In genomic region chr2:171523339-171523931, GRCh38 we compare ENCODE assay signal across 1 cellular context.
TF ChIP-seq lines count a peak whose summit lies in the region.

No MANE protein-coding gene starts in this region.

TF ChIP-seq in HepG2, 621 proteins besides CTCF, POLR2A, EP300 and RAD21 (continued from another document and continues in another):
- TF ChIP-seq AHDC1 (CRISPR knock-in tag; IDR thresholded peaks at IDR 0.05; ENCODE audit: borderline replicate concordance), result no peak
- 0 out of 2 replicates have a peak, but pooled peaks have one; percentile 18 for TF ChIP-seq HES4 (CRISPR knock-in tag; IDR thresholded peaks at IDR 0.05; ENCODE audit: borderline replicate concordance)
- TF ChIP-seq KDM2A (CRISPR knock-in tag; IDR thresholded peaks at IDR 0.05; ENCODE audit: borderline replicate concordance, low read depth), result peak; percentile 48
- peak; percentile 33; the same call in 1 of the 2 replicates for TF ChIP-seq ZFP91 (CRISPR knock-in tag; IDR thresholded peaks at IDR 0.05; ENCODE audit: borderline replicate concordance)
- no peak for TF ChIP-seq ISX (CRISPR knock-in tag; conservative IDR thresholded peaks at IDR 0.05)
- no peak for TF ChIP-seq NFRKB (IDR thresholded peaks at IDR 0.05)
- TF ChIP-seq CAMTA2 (CRISPR knock-in tag; IDR thresholded peaks at IDR 0.05; ENCODE audit: borderline replicate concordance), result 0 out of 2 replicates have a peak, but pooled peaks have one; percentile 49
- TF ChIP-seq ZHX2 (IDR thresholded peaks at IDR 0.05; ENCODE audit: low read depth), result no peak
- TF ChIP-seq ZHX2 (CRISPR knock-in tag; IDR thresholded peaks at IDR 0.05; ENCODE audit: borderline replicate concordance), result no peak
- no peak for TF ChIP-seq SMC3 (IDR thresholded peaks at IDR 0.05; ENCODE audit: low read length)
- TF ChIP-seq ZHX1 (CRISPR knock-in tag; IDR thresholded peaks at IDR 0.05; ENCODE audit: low read depth), result no peak; the same call in 1 of the 2 replicates
- TF ChIP-seq ARNT2 (CRISPR knock-in tag; IDR thresholded peaks at IDR 0.05; ENCODE audit: low read depth), result no peak
- no peak for TF ChIP-seq ZNF232 (CRISPR knock-in tag; IDR thresholded peaks at IDR 0.05; ENCODE audit: borderline replicate concordance)
- no peak for TF ChIP-seq ZBTB39 (CRISPR knock-in tag; IDR thresholded peaks at IDR 0.05)
- TF ChIP-seq U2AF2 (IDR thresholded peaks at IDR 0.05; ENCODE audit: low read depth, low read length), result no peak
- no peak for TF ChIP-seq SPEN (CRISPR knock-in tag; IDR thresholded peaks at IDR 0.05; ENCODE audit: low read depth)
- no peak for TF ChIP-seq ZBTB14 (CRISPR knock-in tag; IDR thresholded peaks at IDR 0.05)
- TF ChIP-seq ZNF646 (CRISPR knock-in tag; IDR thresholded peaks at IDR 0.05), result peak; percentile 89
- no peak for TF ChIP-seq ZNF543 (CRISPR knock-in tag; IDR thresholded peaks at IDR 0.05)
- no peak for TF ChIP-seq ZNF124 (CRISPR knock-in tag; IDR thresholded peaks at IDR 0.05)
- no peak for TF ChIP-seq CENPT (CRISPR knock-in tag; IDR thresholded peaks at IDR 0.05; ENCODE audit: low read depth)
- no peak for TF ChIP-seq ZKSCAN8 (CRISPR knock-in tag; IDR thresholded peaks at IDR 0.05; ENCODE audit: borderline replicate concordance)
